Comparison of ENCODE assay signal across 8 cellular contexts in genomic region chr1:215526147-215526845, GRCh38. TPM values are rescaled to one million over a fixed set of nuclear protein-coding genes. Genes with fewer than 3 reads are reported as not detected.
DNase-seq lines count a peak whose midpoint lies in the region; ATAC-seq and TF ChIP-seq lines count a peak whose summit lies in the region.

No MANE protein-coding gene starts in this region.

- H3K27ac Mint-ChIP-seq in Caco-2 (ENCODE audit: unreplicated experiment) (no peak overlapping the region), nephron (no peak overlapping the region)

- TF ChIP-seq EP300 in Ishikawa (IDR thresholded peaks at IDR 0.05; ENCODE audit: borderline replicate concordance) = no peak

- H3K27me3 Mint-ChIP-seq in Caco-2 (ENCODE audit: insufficient read depth, unreplicated experiment) (no peaks in the 10 kb centered on the region), nephron (ENCODE audit: low read depth) (no peaks in the 10 kb centered on the region)

- H3K27me3 ChIP-seq in Caco-2 (replicated peaks; ENCODE audit: control insufficient read depth, insufficient read depth, low read length) (no peaks in the 10 kb centered on the region), NT2/D1 (ENCODE audit: insufficient read depth, insufficient read length) (no peaks in the 10 kb centered on the region)

- H3K36me3 Mint-ChIP-seq in Caco-2 (ENCODE audit: insufficient read depth, unreplicated experiment) (no peaks in the 10 kb centered on the region), nephron (ENCODE audit: low read depth) (no peaks in the 10 kb centered on the region)

- H3K9ac ChIP-seq in NT2/D1 (ENCODE audit: insufficient read length, low read depth) = no peak overlapping the region

- peak; percentile 51 to 73 for TF ChIP-seq CTCF in Caco-2 (IDR thresholded peaks at IDR 0.05; ENCODE audit: insufficient read depth in 1 of 2, low read depth in 1 of 2, low read length in 1 of 2, severe bottlenecking in 1 of 2, unreplicated experiment in 1 of 2)
- peak; percentile 62 to 78 (median 66) for TF ChIP-seq CTCF in nephron (IDR thresholded peaks at IDR 0.05; ENCODE audit: unreplicated experiment in 3 of 3)

- H3K4me3 ChIP-seq in Caco-2 (ENCODE audit: low read depth, low read length) (no peak overlapping the region), NT2/D1 (ENCODE audit: insufficient read length, low read depth) (no peak overlapping the region)

- H3K9me3 ChIP-seq in Caco-2 (no peaks in the 10 kb centered on the region), NT2/D1 (ENCODE audit: insufficient read depth, low read length) (no peaks in the 10 kb centered on the region)

- CTCF ChIA-PET in Caco-2 (lab: Charles Lee) = interaction anchor here (0.7 kb wide), 1 partner anchor 345 kb away, joined by 3 read pairs; no protein-coding TSS in a partner anchor

- TF ChIP-seq RAD21 in Ishikawa (IDR thresholded peaks at IDR 0.05; ENCODE audit: low read depth) = peak; percentile 81

- DNase-seq in Caco-2 (peak in 1 of 2 experiments; percentile 29), NT2/D1 (ENCODE audit: low read depth, low spot score) (peak; percentile 40), dermis microvascular lymphatic vessel endothelial cell (ENCODE audit: low read depth in 2 of 2) (peak; percentile 38 to 50), OCI-M2 (lab: John Stamatoyannopoulos, UW; ENCODE audit: unreplicated experiment) (no peak), mucosa of gallbladder (ENCODE audit: low spot score) (no peak)

- POLR2A ChIA-PET in Caco-2 (lab: Charles Lee) = no interaction called here

- no peaks in the 10 kb centered on the region for H3K4me1 Mint-ChIP-seq in Caco-2 (ENCODE audit: low read depth, unreplicated experiment)
- H3K4me1 Mint-ChIP-seq in nephron = peaks cover 7% of the 10 kb centered on the region

- H3K36me3 ChIP-seq in Caco-2 (ENCODE audit: control insufficient read depth, insufficient read depth, low read length) = no peaks in the 10 kb centered on the region
- no peaks in the 10 kb centered on the region for H3K36me3 ChIP-seq in NT2/D1 (ENCODE audit: insufficient read depth, insufficient read length, low read length)

- ATAC-seq in GM19351 (IDR thresholded peaks at IDR 0.05; ENCODE audit: unreplicated experiment) = peak; percentile 74

- intact Hi-C loops in Caco-2 (cut with micrococcal nuclease; ENCODE audit: unreplicated experiment) = loop anchor here (1.0 to 10.0 kb wide), 5 partner anchors 81 to 868 kb away; no protein-coding TSS in a partner anchor

- H3K9me3 Mint-ChIP-seq in Caco-2 (ENCODE audit: unreplicated experiment) (no peaks in the 10 kb centered on the region), nephron (no peaks in the 10 kb centered on the region)

- H3K4me3 Mint-ChIP-seq in Caco-2 (ENCODE audit: unreplicated experiment) = no peak overlapping the region
- no peak overlapping the region for H3K4me3 Mint-ChIP-seq in nephron

- H3K4me1 ChIP-seq in Caco-2 (peaks cover 7% of the 10 kb centered on the region; the same call in 1 of the 2 replicates), NT2/D1 (ENCODE audit: insufficient read depth, insufficient read length) (no peaks in the 10 kb centered on the region)

- no TSS peak for BruUV-seq in Caco-2 (replicated peaks; lab: Mats Ljungman, UMichigan)

TF ChIP-seq in Ishikawa, 13 proteins besides CTCF, POLR2A, EP300 and RAD21:
- TF ChIP-seq NFIC (IDR thresholded peaks at IDR 0.05) (no peak), CEBPB (IDR thresholded peaks at IDR 0.05) (no peak)

RNA-seq across cellular contexts. Expression of gene KCTD3, which starts 40.8 kb away (rescaled TPM):
- 49.4 and 50.7 TPM in 2 replicates for total RNA-seq in Caco-2 (2022)
- 50.3 and 55.5 TPM in 2 replicates for total RNA-seq in dermis microvascular lymphatic vessel endothelial cell
- total RNA-seq in mucosa of gallbladder = 55.7 TPM

Comparison
In these comparisons a context has a peak if more than half of its experiments do, and no peak if none do; other contexts are left out.
1. DNase-seq: peak in NT2/D1 (single experiment) and dermis microvascular lymphatic vessel endothelial cell (2 of 2); none in OCI-M2 (single experiment) and mucosa of gallbladder (single experiment).